In genomic region chr14:77862154-77862783, GRCh38 we compare ENCODE assay signal across 8 cellular contexts.
DNase-seq lines count a peak whose midpoint lies in the region; ATAC-seq and TF ChIP-seq lines count a peak whose summit lies in the region.

No MANE protein-coding gene starts in this region.

- peaks cover 2% of the 10 kb centered on the region for H3K9me3 ChIP-seq in WERI-Rb-1 (ENCODE audit: severe bottlenecking)

- in situ Hi-C loops in T47D (cut with HindIII; ENCODE audit: low pct_unique_long_range_greater_than_20kb, low sequenced_read_pairs): no loop called here

- peak; percentile 78 for ATAC-seq in GM21515 (IDR thresholded peaks at IDR 0.05; ENCODE audit: unreplicated experiment)

- H3K36me3 ChIP-seq in WERI-Rb-1: no peaks in the 10 kb centered on the region

- no peaks in the 10 kb centered on the region for H3K27me3 ChIP-seq in WERI-Rb-1 (ENCODE audit: insufficient read depth, low read depth, severe bottlenecking)

- peak; percentile 13 for DNase-seq in DMS114 treated with DMSO at 0.1 percent for 48 hours (lab: John Stamatoyannopoulos, UW; ENCODE audit: unreplicated experiment)
- peak; percentile 10 for DNase-seq in LNCaP clone FGC (ENCODE audit: low read depth)
- peak; percentile 88 for DNase-seq in WERI-Rb-1
- DNase-seq in T47D (ENCODE audit: low read depth in 1 of 2, low spot score in 1 of 2): peak; percentile 62 to 68
- peak; percentile 86 for DNase-seq in inferior parietal cortex (ENCODE audit: extremely low spot score)
- DNase-seq in stimulated activated CD4-positive, alpha-beta T cell treated with anti-CD3 and anti-CD28 coated beads, Interleukin-12 subunit alpha, Interleukin-12 subunit beta, amount 100 ng/mL, for 48 hours (ENCODE audit: low read depth in 2 of 3, low spot score in 1 of 3): peak; percentile 49 to 76 (median 64)
- no peak for DNase-seq in SKM-1 treated with dmso at 0.1 percent for 144 hours (lab: John Stamatoyannopoulos, UW; ENCODE audit: unreplicated experiment)

- peak overlapping the region; percentile 35 for H3K27ac ChIP-seq in WERI-Rb-1

- H3K4me3 ChIP-seq in LNCaP clone FGC (ENCODE audit: low read depth, low read length) (no peak overlapping the region), WERI-Rb-1 (ENCODE audit: low read depth, low read length) (no peak overlapping the region)

- TF ChIP-seq CTCF in LNCaP clone FGC (IDR thresholded peaks at IDR 0.05; ENCODE audit: control insufficient read depth, extremely low read depth, insufficient read depth): peak; percentile 97
- TF ChIP-seq CTCF in WERI-Rb-1 (IDR thresholded peaks at IDR 0.05; ENCODE audit: low read depth, low read length): peak; percentile 94
